8 cellular contexts compared by ENCODE assay signal in the genomic region with DNA sequence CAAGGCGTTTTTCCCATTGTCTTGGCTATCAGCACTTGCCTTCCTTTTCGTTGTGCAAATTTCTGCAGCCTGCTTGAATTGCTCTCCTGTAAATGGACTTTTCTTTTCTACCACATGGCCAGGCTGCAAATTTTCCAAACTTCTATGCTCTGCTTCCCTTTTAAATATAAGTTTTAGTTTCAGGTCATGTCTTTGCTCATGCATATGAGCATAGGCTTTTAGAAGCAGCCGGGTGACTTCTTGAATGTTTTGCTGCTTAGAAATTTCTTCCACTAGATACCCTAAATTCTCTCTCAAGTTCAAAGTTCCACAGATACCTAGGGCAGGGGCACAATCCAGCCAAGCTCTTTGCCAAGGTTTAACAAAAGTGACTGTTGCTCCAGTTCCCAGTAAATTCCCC.
"Had no signal": no experiment of that assay in that cellular context is flagged by ENCODE, and none has a peak within 500 bp of the region (broad histone marks: within the 10 kb centered on the region; RNA-seq: fewer than 3 reads in every experiment).

No MANE protein-coding gene starts in this region.

- DNase-seq: GDM1, GF-D8 had no signal

- ATAC-seq: GM12878 had no signal

- FAIRE-seq: G401.6, GM12878, GM12891, GM12892, GM18507, GM19239 had no signal

- H3K4me3 ChIP-seq: GM12878 had no signal
